20 cellular contexts compared by ENCODE assay signal in the genomic region with DNA sequence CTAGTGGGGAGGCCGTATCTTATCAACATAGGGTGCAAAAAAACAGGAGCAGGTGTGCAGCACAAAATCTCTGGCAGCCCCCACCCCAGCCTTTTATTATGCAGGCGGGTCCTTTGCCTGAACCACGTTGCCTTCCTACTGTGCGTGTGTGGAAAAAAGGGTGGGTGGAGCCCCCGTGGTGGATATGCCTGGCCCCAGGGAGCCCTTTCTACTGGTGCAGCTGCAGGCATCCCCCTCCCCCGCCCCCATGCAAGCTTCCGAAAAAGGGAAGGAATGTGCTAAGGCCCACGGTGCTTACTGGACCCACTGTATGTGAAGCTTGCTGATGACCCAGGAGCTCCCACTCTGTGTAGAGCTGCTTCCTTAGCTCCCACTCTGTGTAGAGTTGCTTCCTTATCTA.
DNase-seq lines count a peak whose midpoint lies in the region; ATAC-seq and TF ChIP-seq lines count a peak whose summit lies in the region.
"Had no signal": no experiment of that assay in that cellular context is flagged by ENCODE, and none has a peak within 500 bp of the region (broad histone marks: within the 10 kb centered on the region; RNA-seq: fewer than 3 reads in every experiment).

No MANE protein-coding gene starts in this region.

- WGBS in esophagus squamous epithelium, 2 donors, result 44 to 53% methylated on average over 3 to 6 of the region's 8 CpGs

- CTCF ChIA-PET in HEK293 (lab: Yijun Ruan, JAX) (interaction anchor here (0.7 to 1.5 kb wide), 3 partner anchors 11 to 554 kb away, joined by 3 to 6 read pairs (median 4); no protein-coding TSS in a partner anchor), WTC11 (lab: Charles Lee) (interaction anchor here (0.6 to 3.1 kb wide), 10 partner anchors 9 to 322 kb away, joined by 3 to 26 read pairs (median 4); no protein-coding TSS in a partner anchor)

- intact Hi-C loops in esophagus squamous epithelium (cut with DNase I), result no loop called here

- H3K9me3 ChIP-seq in HEK293 (ENCODE audit: control insufficient read depth, insufficient read depth, low read depth, low read length) (no peaks in the 10 kb centered on the region), esophagus squamous epithelium (no peaks in the 10 kb centered on the region)
- H3K9me3 ChIP-seq: SJCRH30 had no signal

- TF ChIP-seq CTCF in HEK293 (tag by site-specific recombination; IDR thresholded peaks at IDR 0.05) (no peak), WTC11 (IDR thresholded peaks at IDR 0.05) (no peak), esophagus squamous epithelium (IDR thresholded peaks at IDR 0.05) (no peak), GM10266 (IDR thresholded peaks at IDR 0.05; ENCODE audit: control insufficient read depth, insufficient read depth, low read depth, missing control alignments) (no peak)

- peaks cover 72% of the 10 kb centered on the region for H3K4me1 Mint-ChIP-seq in WTC11

- DNase-seq in D341Med (ENCODE audit: low spot score) (peak; percentile 11), WTC11 (ENCODE audit: low spot score) (peak; percentile 36), islet precursor cell (peak; percentile 61), esophagus squamous epithelium (lab: John Stamatoyannopoulos, UW) (no peak), GM10266 (ENCODE audit: extremely low spot score) (no peak)
- DNase-seq in stimulated activated naive CD8-positive, alpha-beta T cell treated with anti-CD3 and anti-CD28 coated beads, Interleukin-15, Interleukin-2, amounts not matched to agents 100 U/mL and 50 U/mL, for 24 hours, result no peak
- DNase-seq: CD4-positive, CD25-positive, alpha-beta regulatory T cell; GOT3; MV-4-11; NCI-H1417; NCI-H2029; NCI-H2171 treated with DMSO at 0.1 percent for 48 hours; NCI-H446 treated with DMSO at 0.1 percent for 48 hours; NCI-H748 treated with DMSO at 0.1 percent for 48 hours; PC-9; SJCRH30; SW 1271 had no signal

- H3K4me1 ChIP-seq in HEK293 (ENCODE audit: control insufficient read depth, insufficient read depth, low read length), result no peaks in the 10 kb centered on the region
- no peaks in the 10 kb centered on the region for H3K4me1 ChIP-seq in esophagus squamous epithelium

- POLR2A ChIA-PET in HEK293 (lab: Yijun Ruan, JAX), result no interaction called here
- POLR2A ChIA-PET in WTC11 (lab: Charles Lee), result interaction anchor here (0.6 kb wide), 2 partner anchors 11 to 580 kb away, joined by 3 read pairs; no protein-coding TSS in a partner anchor

- no peak overlapping the region; the same call in 1 of the 2 replicates for H3K27ac Mint-ChIP-seq in WTC11
- H3K27ac Mint-ChIP-seq: IgD-negative memory B cell had no signal

- H3K4me3 ChIP-seq in HEK293 (ENCODE audit: low read depth, low read length) (no peak overlapping the region), esophagus squamous epithelium (no peak overlapping the region)
- H3K4me3 ChIP-seq: PC-9, SJCRH30 had no signal

- no peaks in the 10 kb centered on the region for H3K27me3 Mint-ChIP-seq in WTC11 (ENCODE audit: low read depth)
- H3K27me3 Mint-ChIP-seq: CD4-positive, CD25-positive, alpha-beta regulatory T cell had no signal

- H3K36me3 ChIP-seq in HEK293 (ENCODE audit: control insufficient read depth in 2 of 2, insufficient read depth in 1 of 2, low read length in 2 of 2) (no peaks in the 10 kb centered on the region), esophagus squamous epithelium (no peaks in the 10 kb centered on the region)
- H3K36me3 ChIP-seq: SJCRH30 had no signal

- H3K9me3 Mint-ChIP-seq in WTC11, result no peaks in the 10 kb centered on the region

- no peaks in the 10 kb centered on the region for H3K27me3 ChIP-seq in esophagus squamous epithelium
- H3K27me3 ChIP-seq: SJCRH30 had no signal

- H3K4me3 Mint-ChIP-seq in WTC11, result no peak overlapping the region
- H3K4me3 Mint-ChIP-seq: CD4-positive, CD25-positive, alpha-beta regulatory T cell; IgD-negative memory B cell had no signal

- no peak; the same call in 1 of the 2 replicates for ATAC-seq in WTC11
- ATAC-seq in stimulated activated naive CD8-positive, alpha-beta T cell treated with anti-CD3 and anti-CD28 coated beads, Interleukin-15, Interleukin-2, amounts not matched to agents 100 U/mL and 50 U/mL, for 24 hours, result no peak
- no peak for ATAC-seq in HG02678 (IDR thresholded peaks at IDR 0.05; ENCODE audit: unreplicated experiment)

- no peak for TF ChIP-seq POLR2A in esophagus squamous epithelium (IDR thresholded peaks at IDR 0.05)

- H3K36me3 Mint-ChIP-seq in WTC11, result no peaks in the 10 kb centered on the region
- H3K36me3 Mint-ChIP-seq: IgD-negative memory B cell had no signal

- H3K27ac ChIP-seq in HEK293 (ENCODE audit: extremely low read depth, low read depth, low read length), result no peak overlapping the region
- no peak overlapping the region for H3K27ac ChIP-seq in esophagus squamous epithelium
- H3K27ac ChIP-seq: PC-9, SJCRH30 had no signal

TF ChIP-seq in HEK293, 187 proteins besides CTCF, POLR2A, EP300 and RAD21:
- TF ChIP-seq ZNF248 (tag by site-specific recombination; IDR thresholded peaks at IDR 0.05), result no peak
- TF ChIP-seq ZNF776 (tag by site-specific recombination; IDR thresholded peaks at IDR 0.05; ENCODE audit: borderline replicate concordance), result no peak
- TF ChIP-seq SETDB1 (IDR thresholded peaks at IDR 0.05; ENCODE audit: insufficient read length, low read length), result no peak
- TF ChIP-seq ZNF560 (tag by site-specific recombination; IDR thresholded peaks at IDR 0.05; ENCODE audit: borderline replicate concordance), result no peak
- no peak for TF ChIP-seq ZFP41 (tag by site-specific recombination; IDR thresholded peaks at IDR 0.05; ENCODE audit: borderline replicate concordance)
- 0 out of 2 replicates have a peak, but pooled peaks have one; percentile 16 for TF ChIP-seq ZFHX2 (tag by site-specific recombination; conservative IDR thresholded peaks at IDR 0.05)
- TF ChIP-seq PRDM1 (tag by site-specific recombination; IDR thresholded peaks at IDR 0.05), result no peak
- TF ChIP-seq, protein P1, sequence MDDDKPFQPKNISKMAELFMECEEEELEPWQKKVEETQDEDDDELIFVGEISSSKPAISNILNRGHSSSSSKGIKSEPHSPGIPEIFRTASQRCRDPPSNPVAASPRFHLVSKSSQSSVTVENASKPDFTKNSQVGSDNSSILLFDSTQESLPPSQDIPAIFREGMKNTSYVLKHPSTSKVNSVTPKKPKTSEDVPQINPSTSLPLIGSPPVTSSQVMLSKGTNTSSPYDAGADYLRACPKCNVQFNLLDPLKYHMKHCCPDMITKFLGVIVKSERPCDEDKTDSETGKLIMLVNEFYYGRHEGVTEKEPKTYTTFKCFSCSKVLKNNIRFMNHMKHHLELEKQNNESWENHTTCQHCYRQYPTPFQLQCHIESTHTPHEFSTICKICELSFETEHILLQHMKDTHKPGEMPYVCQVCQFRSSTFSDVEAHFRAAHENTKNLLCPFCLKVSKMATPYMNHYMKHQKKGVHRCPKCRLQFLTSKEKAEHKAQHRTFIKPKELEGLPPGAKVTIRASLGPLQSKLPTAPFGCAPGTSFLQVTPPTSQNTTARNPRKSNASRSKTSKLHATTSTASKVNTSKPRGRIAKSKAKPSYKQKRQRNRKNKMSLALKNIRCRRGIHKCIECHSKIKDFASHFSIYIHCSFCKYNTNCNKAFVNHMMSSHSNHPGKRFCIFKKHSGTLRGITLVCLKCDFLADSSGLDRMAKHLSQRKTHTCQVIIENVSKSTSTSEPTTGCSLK (tag by site-specific recombination; IDR thresholded peaks at IDR 0.05), result no peak
- TF ChIP-seq GLI2 (tag by site-specific recombination; IDR thresholded peaks at IDR 0.05; ENCODE audit: borderline replicate concordance, low read depth), result no peak
- TF ChIP-seq ZNF423 (tag by site-specific recombination; IDR thresholded peaks at IDR 0.05), result no peak
- no peak for TF ChIP-seq ZNF707 (tag by site-specific recombination; IDR thresholded peaks at IDR 0.05)
- 0 out of 2 replicates have a peak, but pooled peaks have one; percentile 33 for TF ChIP-seq EGR2 (tag by site-specific recombination; IDR thresholded peaks at IDR 0.05; ENCODE audit: low read depth)
TF ChIP-seq in HEK293: peak in this region for 2.

TF ChIP-seq in WTC11, 78 proteins besides CTCF, POLR2A, EP300 and RAD21:
- TF ChIP-seq, protein P2, sequence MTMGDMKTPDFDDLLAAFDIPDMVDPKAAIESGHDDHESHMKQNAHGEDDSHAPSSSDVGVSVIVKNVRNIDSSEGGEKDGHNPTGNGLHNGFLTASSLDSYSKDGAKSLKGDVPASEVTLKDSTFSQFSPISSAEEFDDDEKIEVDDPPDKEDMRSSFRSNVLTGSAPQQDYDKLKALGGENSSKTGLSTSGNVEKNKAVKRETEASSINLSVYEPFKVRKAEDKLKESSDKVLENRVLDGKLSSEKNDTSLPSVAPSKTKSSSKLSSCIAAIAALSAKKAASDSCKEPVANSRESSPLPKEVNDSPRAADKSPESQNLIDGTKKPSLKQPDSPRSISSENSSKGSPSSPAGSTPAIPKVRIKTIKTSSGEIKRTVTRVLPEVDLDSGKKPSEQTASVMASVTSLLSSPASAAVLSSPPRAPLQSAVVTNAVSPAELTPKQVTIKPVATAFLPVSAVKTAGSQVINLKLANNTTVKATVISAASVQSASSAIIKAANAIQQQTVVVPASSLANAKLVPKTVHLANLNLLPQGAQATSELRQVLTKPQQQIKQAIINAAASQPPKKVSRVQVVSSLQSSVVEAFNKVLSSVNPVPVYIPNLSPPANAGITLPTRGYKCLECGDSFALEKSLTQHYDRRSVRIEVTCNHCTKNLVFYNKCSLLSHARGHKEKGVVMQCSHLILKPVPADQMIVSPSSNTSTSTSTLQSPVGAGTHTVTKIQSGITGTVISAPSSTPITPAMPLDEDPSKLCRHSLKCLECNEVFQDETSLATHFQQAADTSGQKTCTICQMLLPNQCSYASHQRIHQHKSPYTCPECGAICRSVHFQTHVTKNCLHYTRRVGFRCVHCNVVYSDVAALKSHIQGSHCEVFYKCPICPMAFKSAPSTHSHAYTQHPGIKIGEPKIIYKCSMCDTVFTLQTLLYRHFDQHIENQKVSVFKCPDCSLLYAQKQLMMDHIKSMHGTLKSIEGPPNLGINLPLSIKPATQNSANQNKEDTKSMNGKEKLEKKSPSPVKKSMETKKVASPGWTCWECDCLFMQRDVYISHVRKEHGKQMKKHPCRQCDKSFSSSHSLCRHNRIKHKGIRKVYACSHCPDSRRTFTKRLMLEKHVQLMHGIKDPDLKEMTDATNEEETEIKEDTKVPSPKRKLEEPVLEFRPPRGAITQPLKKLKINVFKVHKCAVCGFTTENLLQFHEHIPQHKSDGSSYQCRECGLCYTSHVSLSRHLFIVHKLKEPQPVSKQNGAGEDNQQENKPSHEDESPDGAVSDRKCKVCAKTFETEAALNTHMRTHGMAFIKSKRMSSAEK (CRISPR knock-in tag; IDR thresholded peaks at IDR 0.05; ENCODE audit: borderline replicate concordance), result no peak
- peak; percentile 85 for TF ChIP-seq ZNF423 (CRISPR knock-in tag; IDR thresholded peaks at IDR 0.05)

Comparison
In these comparisons a context has a peak if more than half of its experiments do, and no peak if none do; other contexts are left out.
1. DNase-seq: peak in D341Med (single experiment), WTC11 (single experiment) and islet precursor cell (single experiment); none in esophagus squamous epithelium (single experiment), stimulated activated naive CD8-positive, alpha-beta T cell treated with anti-CD3 and anti-CD28 coated beads, Interleukin-15, Interleukin-2, amounts not matched to agents 100 U/mL and 50 U/mL, for 24 hours (single experiment) and GM10266 (single experiment).